27 cellular contexts compared by ENCODE assay signal in the genomic region with DNA sequence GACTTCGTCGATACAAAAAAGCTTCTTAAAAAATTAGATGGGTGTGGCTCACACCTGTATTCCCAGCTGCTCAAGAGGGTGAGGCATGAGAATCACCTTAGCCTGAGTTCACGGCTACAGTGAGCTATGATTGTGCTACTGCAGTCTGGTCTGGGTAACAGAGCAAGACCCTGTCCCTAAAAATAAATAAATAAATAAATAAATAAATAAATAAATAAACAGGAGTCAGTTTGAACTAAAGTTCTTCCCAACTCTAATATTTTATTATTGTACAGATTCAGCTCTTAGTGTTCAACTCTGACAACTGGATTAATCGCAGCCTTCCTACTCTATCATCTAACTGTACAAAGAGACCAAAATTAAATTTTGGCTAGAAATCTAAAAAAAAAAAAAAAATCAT. TPM values are rescaled to one million over a fixed set of nuclear protein-coding genes. Genes with fewer than 3 reads are reported as not detected.
DNase-seq lines count a peak whose midpoint lies in the region; ATAC-seq, FAIRE-seq and TF ChIP-seq lines count a peak whose summit lies in the region.
"Had no signal": no experiment of that assay in that cellular context is flagged by ENCODE, and none has a peak within 500 bp of the region (broad histone marks: within the 10 kb centered on the region; RNA-seq: fewer than 3 reads in every experiment).

No MANE protein-coding gene starts in this region.

- dilution Hi-C loops in IMR-90 (cut with HindIII; ENCODE audit: low sequenced_read_pairs, unreplicated experiment): no loop called here

- H3K14ac ChIP-seq in IMR-90 (replicated peaks; ENCODE audit: low read depth, low read length): no peak overlapping the region

- no peak overlapping the region for H3K4ac ChIP-seq in IMR-90 (ENCODE audit: low read depth, low read length)

- H2AK5ac ChIP-seq in IMR-90 (ENCODE audit: low read depth, low read length): peak overlapping the region; percentile 48; the same call in 1 of the 2 replicates

- H3K4me2 ChIP-seq in A549: no peak overlapping the region
- H3K4me2 ChIP-seq in IMR-90 (ENCODE audit: low read depth, low read length): no peak overlapping the region
- H3K4me2 ChIP-seq: BLaER1 had no signal

- TF ChIP-seq RAD21 in A549 (conservative IDR thresholded peaks at IDR 0.05 in 1 of 2, IDR thresholded peaks at IDR 0.05 in 1 of 2): no peak
- no peak for TF ChIP-seq RAD21 in IMR-90 (IDR thresholded peaks at IDR 0.05; ENCODE audit: low read length)

- 93% methylated on average over 4 of the region's 4 CpGs for WGBS in A549 (ENCODE audit: missing lambda C conversion rate)
- WGBS in IMR-90 (ENCODE audit: extremely low coverage in 2 of 2, insufficient read length in 1 of 2), 2 experiments: no CpG with 5 or more reads among the region's 4 CpGs
- 59 to 71% methylated on average over 4 of the region's 4 CpGs for WGBS in lower leg skin, 2 donors

- H3K4me3 ChIP-seq in A549: no peak overlapping the region
- no peak overlapping the region for H3K4me3 ChIP-seq in IMR-90 (ENCODE audit: insufficient read depth, low read depth, low read length)
- no peak overlapping the region for H3K4me3 ChIP-seq in lower leg skin (ENCODE audit: low read depth, poor library complexity, severe bottlenecking)
- H3K4me3 ChIP-seq: BLaER1, GM12878 had no signal

- H4K5ac ChIP-seq in IMR-90 (ENCODE audit: low read depth, low read length): no peak overlapping the region

- no peak overlapping the region for H3K23ac ChIP-seq in IMR-90 (ENCODE audit: low read depth, low read length)

- no peak for DNase-seq in A549 (ENCODE audit: low read depth in 1 of 2, low spot score in 1 of 2)
- DNase-seq in IMR-90: no peak
- DNase-seq in posterior vena cava (ENCODE audit: low spot score): peak; percentile 5
- DNase-seq in left cardiac atrium: no peak
- DNase-seq in lower leg skin (ENCODE audit: low spot score in 2 of 2): no peak
- DNase-seq in OCI-M1 (lab: John Stamatoyannopoulos, UW): no peak
- no peak for DNase-seq in NCI-H2196 treated with DMSO at 0.1 percent for 48 hours (lab: John Stamatoyannopoulos, UW; ENCODE audit: unreplicated experiment)
- DNase-seq: ACHN; BE2C; C1 segment of cervical spinal cord; CD4-positive, alpha-beta memory T cell; CD4-positive, CD25-positive, alpha-beta regulatory T cell; CD8-positive, alpha-beta memory T cell; COR-L47; DMS 273 treated with DMSO at 0.1 percent for 48 hours; DMS153; DMS53; DMS79; DND-41; EL; GDM1 had no signal

- H2BK20ac ChIP-seq in IMR-90 (ENCODE audit: low read depth, low read length): no peak overlapping the region

- FAIRE-seq in A549 (lab: Jason Lieb, UNC): no peak
- FAIRE-seq: GM12878, GM12892, GM18507 had no signal

- no peak for TF ChIP-seq POLR2A in A549 (IDR thresholded peaks at IDR 0.05; ENCODE audit: low read length)
- no peak for TF ChIP-seq POLR2A in IMR-90 (IDR thresholded peaks at IDR 0.05; ENCODE audit: low read depth, low read length)
- TF ChIP-seq POLR2A in lower leg skin (IDR thresholded peaks at IDR 0.05): no peak

- POLR2A ChIA-PET in A549 (lab: Yijun Ruan, JAX) (no interaction called here), IMR-90 (lab: Charles Lee; ENCODE audit: unreplicated experiment) (no interaction called here)

- no peak overlapping the region for H2AK9ac ChIP-seq in IMR-90 (replicated peaks; ENCODE audit: low read depth, low read length, poor library complexity)

- H3K9me1 ChIP-seq in IMR-90 (ENCODE audit: insufficient read depth, low read length): peaks cover 3% of the 10 kb centered on the region; the same call in 1 of the 2 replicates

- no peak for TF ChIP-seq EP300 in A549 (IDR thresholded peaks at IDR 0.05)

- no peak overlapping the region for H2AFZ ChIP-seq in IMR-90 (replicated peaks; ENCODE audit: low read length, poor library complexity)

- H2BK5ac ChIP-seq in IMR-90 (ENCODE audit: low read depth, low read length, poor library complexity, severe bottlenecking): no peak overlapping the region

- in situ Hi-C loops in IMR-90 (cut with MboI; ENCODE audit: low sequenced_read_pairs): no loop called here

- no peak overlapping the region for H3K27ac ChIP-seq in A549
- no peak overlapping the region for H3K27ac ChIP-seq in IMR-90 (ENCODE audit: insufficient read depth, low read length)
- H3K27ac ChIP-seq: 22Rv1, BLaER1 had no signal

- no peaks in the 10 kb centered on the region for H3K36me3 ChIP-seq in IMR-90 (ENCODE audit: control insufficient read depth, insufficient read depth, low read length)
- H3K36me3 ChIP-seq: BE2C, BLaER1 had no signal

- H3K56ac ChIP-seq in IMR-90 (ENCODE audit: extremely low read depth, insufficient read depth, low read length): no peak overlapping the region

- CTCF ChIA-PET in A549 (lab: Yijun Ruan, JAX) (interaction anchor here (1.1 kb wide), 1 partner anchor 36 kb away, joined by 3 read pairs; no protein-coding TSS in a partner anchor), IMR-90 (lab: Yijun Ruan, JAX) (no interaction called here)

- ATAC-seq in A549: no peak
- ATAC-seq in IMR-90 (ENCODE audit: low read depth): no peak
- peak; percentile 65 for ATAC-seq in esophagus mucosa
- ATAC-seq in left cardiac atrium: no peak
- ATAC-seq: GM12878 had no signal

- H3K9ac ChIP-seq in IMR-90 (ENCODE audit: low read depth, low read length): no peak overlapping the region
- H3K9ac ChIP-seq: BLaER1 had no signal

- H3K27me3 ChIP-seq in IMR-90 (ENCODE audit: control insufficient read depth, insufficient read depth, low read length): no peaks in the 10 kb centered on the region
- H3K27me3 ChIP-seq: BE2C, BLaER1 had no signal

- intact Hi-C loops in IMR-90 (cut with micrococcal nuclease) (no loop called here), posterior vena cava (cut with DNase I) (no loop called here), left cardiac atrium (cut with DNase I) (no loop called here), lower leg skin (cut with DNase I; ENCODE audit: low total_unique reads) (no loop called here)

- no peak overlapping the region for H2BK15ac ChIP-seq in IMR-90 (ENCODE audit: low read depth, low read length)

- no peak overlapping the region for H4K8ac ChIP-seq in IMR-90 (ENCODE audit: low read depth in 2 of 2, low read length in 2 of 2)

- no peak overlapping the region for H4K91ac ChIP-seq in IMR-90 (ENCODE audit: insufficient read depth, low read depth, low read length)

- H3K18ac ChIP-seq in IMR-90 (ENCODE audit: low read depth, low read length): no peak overlapping the region

- H3K79me1 ChIP-seq in IMR-90 (ENCODE audit: low read depth in 1 of 2, low read length in 2 of 2): no peaks in the 10 kb centered on the region

- peaks cover 17% of the 10 kb centered on the region; the same call in 2 of the 3 replicates for H3K4me1 ChIP-seq in A549
- H3K4me1 ChIP-seq in IMR-90 (ENCODE audit: control insufficient read depth, insufficient read depth, low read length): peaks cover 7% of the 10 kb centered on the region
- H3K4me1 ChIP-seq: BE2C, BLaER1 had no signal

- H3K9me3 ChIP-seq in A549 (no peaks in the 10 kb centered on the region), IMR-90 (ENCODE audit: control insufficient read depth, insufficient read depth, low read length) (no peaks in the 10 kb centered on the region)
- H3K9me3 ChIP-seq: BE2C, BLaER1 had no signal

- H4K20me1 ChIP-seq in IMR-90 (ENCODE audit: insufficient read depth, low read length): no peaks in the 10 kb centered on the region
- H4K20me1 ChIP-seq: BLaER1 had no signal

- TF ChIP-seq CTCF in A549 (IDR thresholded peaks at IDR 0.05) (no peak), IMR-90 (conservative IDR thresholded peaks at IDR 0.05; ENCODE audit: low read depth, low read length) (no peak), lower leg skin (IDR thresholded peaks at IDR 0.05) (no peak)

- BruUV-seq in IMR-90 (replicated peaks; lab: Mats Ljungman, UMichigan): no TSS peak

- no peak overlapping the region for H2BK120ac ChIP-seq in IMR-90 (ENCODE audit: low read depth, low read length)

TF ChIP-seq in A549, 52 proteins besides CTCF, POLR2A, EP300 and RAD21:
- no peak for TF ChIP-seq MAFK (IDR thresholded peaks at IDR 0.05; ENCODE audit: partially characterized antibody)
- peak; percentile 97 for TF ChIP-seq ZC3H11A (IDR thresholded peaks at IDR 0.05)
TF ChIP-seq in A549: peak in this region for 1.

TF ChIP-seq in IMR-90, 13 proteins besides CTCF, POLR2A, EP300 and RAD21:
- TF ChIP-seq MXI1 (IDR thresholded peaks at IDR 0.05; ENCODE audit: borderline replicate concordance, low read depth, low read length) (no peak), RFX5 (IDR thresholded peaks at IDR 0.05; ENCODE audit: low read depth, low read length) (no peak)

RNA-seq across cellular contexts. Expression of a gene that starts 12.7 kb away (rescaled TPM):
- polyA plus RNA-seq in A549 (2011; rRNA removed) (133 and 149 TPM in 2 replicates), A549 (2017; fragmentation: RNase III; extraction: RNeasy Plus Mini Kit Qiagen cat#74134 plus additional on column Dnase treatment) (43.0 to 49.7 TPM (median 44.4 TPM) in 3 replicates), IMR-90 (2012; rRNA removed) (35.6 and 38.0 TPM in 2 replicates)
- polyA plus RNA-seq in A549 (2012; cell fraction: cytosol; rRNA removed): 49.1 and 54.3 TPM in 2 replicates
- polyA plus RNA-seq in A549 (2012; cell fraction: nucleus; rRNA removed): 98.3 and 122 TPM in 2 replicates
- 217 and 263 TPM in 2 replicates for polyA minus RNA-seq in A549 (2011; rRNA and poly(A)+ RNA removed)
- total RNA-seq in IMR-90 (2012; rRNA removed) (54.8 and 58.9 TPM in 2 replicates), esophagus mucosa (132 TPM), posterior vena cava (100 to 1,000 TPM; 141 to 226 TPM), left cardiac atrium (100 to 1,000 TPM; 101 to 124 TPM), lower leg skin (100 to 1,000 TPM; 118 to 164 (median 133) TPM)
- 14.5 and 24.5 TPM in 2 replicates for polyA plus RNA-seq in IMR-90 (2012; cell fraction: cytosol; rRNA removed)
- polyA plus RNA-seq in IMR-90 (2012; cell fraction: nucleus; rRNA removed; ENCODE audit: low replicate concordance): 33.5 and 72.7 TPM in 2 replicates
